Comparison of ENCODE assay signal across 21 cellular contexts in genomic region chr6:166575190-166575589, GRCh38. TPM values are rescaled to one million over a fixed set of nuclear protein-coding genes. Genes with fewer than 3 reads are reported as not detected.
A peak's percentile ranks its signal among the peaks of the same experiment; 100 is the strongest.
DNase-seq lines count a peak whose midpoint lies in the region; ATAC-seq and TF ChIP-seq lines count a peak whose summit lies in the region.
"Had no signal": no experiment of that assay in that cellular context is flagged by ENCODE, and none has a peak within 500 bp of the region (broad histone marks: within the 10 kb centered on the region; RNA-seq: fewer than 3 reads in every experiment).

No MANE protein-coding gene starts in this region.

- no peak overlapping the region for H3K27ac Mint-ChIP-seq in naive thymus-derived CD8-positive, alpha-beta T cell
- H3K27ac Mint-ChIP-seq: activated CD8-positive, alpha-beta T cell treated with anti-CD3 and anti-CD28 coated beads, Interleukin-2, amount 10 ng/mL, durations not matched to agents 7 days and 5 days; activated T-helper 2 cell treated with anti-CD3 and anti-CD28 coated beads, Interferon-gamma antibody, Interleukin-2, Interleukin-4, amounts not matched to agents 10 μg/mL and 5 μg/mL and 100 μg/mL, durations not matched to agents 14 hours and 24 hours and 36 hours; nephron progenitor cell had no signal

- H3K27me3 Mint-ChIP-seq in naive thymus-derived CD8-positive, alpha-beta T cell = peaks cover 0 to 3% (median 0%) of the 10 kb centered on the region in 5 donors

- no peaks in the 10 kb centered on the region for H3K4me1 Mint-ChIP-seq in naive thymus-derived CD8-positive, alpha-beta T cell

- H3K4me1 ChIP-seq in right atrium auricular region (peaks cover 0 to 14% of the 10 kb centered on the region in 2 donors), skeletal muscle satellite cell (ENCODE audit: control insufficient read depth, insufficient read depth, low read length) (peaks cover 23% of the 10 kb centered on the region)
- H3K4me1 ChIP-seq: adrenal gland, colonic mucosa, right lobe of liver had no signal

- peaks cover 0 to 25% (median 13%) of the 10 kb centered on the region in 9 donors for H3K9me3 Mint-ChIP-seq in naive thymus-derived CD8-positive, alpha-beta T cell

- no peak for TF ChIP-seq CTCF in right atrium auricular region (IDR thresholded peaks at IDR 0.05)

- peaks cover 0 to 19% (median 10%) of the 10 kb centered on the region in 3 donors for H3K36me3 Mint-ChIP-seq in naive thymus-derived CD8-positive, alpha-beta T cell

- no peak for ATAC-seq in naive thymus-derived CD8-positive, alpha-beta T cell
- ATAC-seq in GM19452 (IDR thresholded peaks at IDR 0.05; ENCODE audit: unreplicated experiment) = no peak
- ATAC-seq: activated CD8-positive, alpha-beta T cell treated with anti-CD3 and anti-CD28 coated beads, Interleukin-2, amount 10 ng/mL, durations not matched to agents 7 days and 5 days; lower lobe of right lung; right lobe of liver had no signal

- H3K4me3 ChIP-seq in right atrium auricular region = no peak overlapping the region
- no peak overlapping the region for H3K4me3 ChIP-seq in skeletal muscle satellite cell (ENCODE audit: low read length)
- H3K4me3 ChIP-seq: adrenal gland, colonic mucosa, lower lobe of right lung, right lobe of liver, upper lobe of left lung had no signal

- H3K36me3 ChIP-seq in right atrium auricular region (no peaks in the 10 kb centered on the region), skeletal muscle satellite cell (ENCODE audit: insufficient read depth, low read length) (peaks cover 19% of the 10 kb centered on the region)
- H3K36me3 ChIP-seq: adrenal gland, colonic mucosa, lower lobe of right lung, right lobe of liver, WERI-Rb-1 had no signal

- H3K4me3 Mint-ChIP-seq in naive thymus-derived CD8-positive, alpha-beta T cell = no peak overlapping the region
- H3K4me3 Mint-ChIP-seq: activated CD8-positive, alpha-beta T cell treated with anti-CD3 and anti-CD28 coated beads, Interleukin-2, amount 10 ng/mL, durations not matched to agents 7 days and 5 days; nephron progenitor cell had no signal

- peak; percentile 51 for DNase-seq in Ammon's horn (ENCODE audit: low spot score)
- no peak for DNase-seq in right atrium auricular region (ENCODE audit: low spot score)
- DNase-seq in naive thymus-derived CD8-positive, alpha-beta T cell = no peak
- DNase-seq in NCI-H226 = no peak
- no peak for DNase-seq in SKM-1 (lab: John Stamatoyannopoulos, UW; ENCODE audit: unreplicated experiment)
- DNase-seq: activated CD8-positive, alpha-beta T cell treated with anti-CD3 and anti-CD28 coated beads, Interleukin-2, amount 10 ng/mL, durations not matched to agents 7 days and 5 days; colonic mucosa; GOT3; Kasumi-1; lower lobe of right lung; NCI-H1436 treated with DMSO at 0.1 percent for 48 hours; NCI-H524; nephron progenitor cell; right lobe of liver; WERI-Rb-1 had no signal

- POLR2A ChIA-PET in naive thymus-derived CD8-positive, alpha-beta T cell (lab: Charles Lee) = no interaction called here

- H3K27ac ChIP-seq in cingulate gyrus (ENCODE audit: low read depth, low read length) (peak overlapping the region; percentile 13), right atrium auricular region (peak overlapping the region; percentile 61 to 80)
- H3K27ac ChIP-seq: adrenal gland, colonic mucosa, lower lobe of right lung, right lobe of liver, WERI-Rb-1 had no signal

- H3K9me3 ChIP-seq in right atrium auricular region (no peaks in the 10 kb centered on the region), skeletal muscle satellite cell (replicated peaks; ENCODE audit: low read length) (no peaks in the 10 kb centered on the region)
- H3K9me3 ChIP-seq: adrenal gland, colonic mucosa, lower lobe of right lung, right lobe of liver, upper lobe of left lung had no signal

- peak overlapping the region; percentile 50 for H3K4me2 ChIP-seq in skeletal muscle satellite cell (ENCODE audit: low read length)

- H3K27me3 ChIP-seq in right atrium auricular region (no peaks in the 10 kb centered on the region), skeletal muscle satellite cell (ENCODE audit: control insufficient read depth, insufficient read depth, low read length) (no peaks in the 10 kb centered on the region)
- H3K27me3 ChIP-seq: adrenal gland, colonic mucosa, right lobe of liver, upper lobe of left lung had no signal

- peak overlapping the region; percentile 35 for H3K9ac ChIP-seq in skeletal muscle satellite cell (ENCODE audit: low read depth, low read length)

RNA-seq across cellular contexts. Expression of gene RAMACL, which starts 11.3 kb away (rescaled TPM):
- under 1 TPM; 0.20 to 0.52 TPM for total RNA-seq in right atrium auricular region
- total RNA-seq in skeletal muscle satellite cell (2012; rRNA removed) = 2.6 and 3.5 TPM in 2 replicates
- total RNA-seq in naive thymus-derived CD8-positive, alpha-beta T cell = under 1 TPM; 0.33 to 0.42 TPM
- under 1 TPM; 0.11 to 0.38 (median 0.23) TPM for polyA plus RNA-seq in naive thymus-derived CD8-positive, alpha-beta T cell
- total RNA-seq: activated T-helper 2 cell treated with anti-CD3 and anti-CD28 coated beads, Interferon-gamma antibody, Interleukin-2, Interleukin-4, amounts not matched to agents 10 μg/mL and 5 μg/mL and 100 μg/mL, durations not matched to agents 14 hours and 24 hours and 36 hours had no signal

RNA-seq across cellular contexts. Expression of gene RPS6KA2, which starts 51.9 kb away (rescaled TPM):
- total RNA-seq in right atrium auricular region = 100 to 1,000 TPM in 1 of 2 donors, 10 to 100 TPM in 1; 78.6 to 131 TPM
- 58.8 and 60.7 TPM in 2 replicates for total RNA-seq in skeletal muscle satellite cell (2012; rRNA removed)
- total RNA-seq in naive thymus-derived CD8-positive, alpha-beta T cell = 10 to 100 TPM; 13.5 to 13.6 TPM
- polyA plus RNA-seq in naive thymus-derived CD8-positive, alpha-beta T cell = 1 to 10 TPM; 2.1 to 4.8 (median 3.2) TPM

Comparison
In these comparisons a context has a peak if more than half of its experiments do, and no peak if none do; other contexts are left out.
1. RNA of gene RPS6KA2, which starts 51.9 kb away (total RNA-seq): 78.6 to 131 TPM in right atrium auricular region; 13.5 to 13.6 TPM in naive thymus-derived CD8-positive, alpha-beta T cell; every median in the first group is over 4 times any median in the second.